15 cellular contexts compared by ENCODE assay signal in the genomic region with DNA sequence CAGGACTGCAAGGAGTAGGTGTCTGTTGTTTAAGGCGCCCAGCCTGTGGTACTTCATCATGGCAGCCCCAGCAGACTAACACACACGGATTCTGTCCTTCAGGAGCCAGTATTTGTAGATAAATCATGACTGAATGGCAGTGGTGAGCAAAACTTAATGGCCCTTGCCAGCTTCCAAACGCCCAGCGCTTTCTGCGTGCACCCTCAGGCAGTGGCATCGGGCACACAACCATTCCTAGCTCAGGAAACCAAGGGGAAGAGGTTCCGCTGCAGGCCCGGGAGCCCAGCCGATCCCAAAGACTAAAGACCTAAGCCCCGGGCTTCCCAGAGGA.
DNase-seq lines count a peak whose midpoint lies in the region; ATAC-seq and TF ChIP-seq lines count a peak whose summit lies in the region.
"Had no signal": no experiment of that assay in that cellular context is flagged by ENCODE, and none has a peak within 500 bp of the region (broad histone marks: within the 10 kb centered on the region; RNA-seq: fewer than 3 reads in every experiment).

No MANE protein-coding gene starts in this region.

- H3K27me3 ChIP-seq in endodermal cell (ENCODE audit: control insufficient read depth, insufficient read depth, low read length, poor library complexity, severe bottlenecking) (no peaks in the 10 kb centered on the region), osteoblast (ENCODE audit: insufficient read depth, low read length) (no peaks in the 10 kb centered on the region)
- H3K27me3 ChIP-seq: BLaER1 treated with 17β-estradiol and CSF1 and Interleukin-3, amounts not matched to agents 10 nM and 100 nM had no signal

- H3K4me1 Mint-ChIP-seq in activated CD8-positive, alpha-beta memory T cell treated with anti-CD3 and anti-CD28 coated beads, Interleukin-2, amount 10 ng/mL, durations not matched to agents 7 days and 5 days, result no peaks in the 10 kb centered on the region
- H3K4me1 Mint-ChIP-seq in endodermal cell, result peaks cover 4% of the 10 kb centered on the region

- H3K4me3 ChIP-seq in endodermal cell (ENCODE audit: low read length) (no peak overlapping the region), osteoblast (ENCODE audit: insufficient read depth, low read length) (no peak overlapping the region), foreskin fibroblast (ENCODE audit: low read depth in 1 of 2, low read length in 2 of 2) (no peak overlapping the region)
- H3K4me3 ChIP-seq: BLaER1 treated with 17β-estradiol and CSF1 and Interleukin-3, amounts not matched to agents 10 nM and 100 nM; GM23338 had no signal

- H3K36me3 ChIP-seq in endodermal cell (ENCODE audit: control insufficient read depth, insufficient read depth, low read length) (no peaks in the 10 kb centered on the region), osteoblast (ENCODE audit: insufficient read depth, low read length) (no peaks in the 10 kb centered on the region)
- H3K36me3 ChIP-seq: BLaER1 treated with 17β-estradiol and CSF1 and Interleukin-3, amounts not matched to agents 10 nM and 100 nM had no signal

- no peak overlapping the region for H3K27ac Mint-ChIP-seq in activated CD8-positive, alpha-beta memory T cell treated with anti-CD3 and anti-CD28 coated beads, Interleukin-2, amount 10 ng/mL, durations not matched to agents 7 days and 5 days
- no peak overlapping the region for H3K27ac Mint-ChIP-seq in endodermal cell
- H3K27ac Mint-ChIP-seq: CD4-positive, CD25-positive, alpha-beta regulatory T cell; GM23338 had no signal

- no peak overlapping the region for H3K4me3 Mint-ChIP-seq in activated CD8-positive, alpha-beta memory T cell treated with anti-CD3 and anti-CD28 coated beads, Interleukin-2, amount 10 ng/mL, durations not matched to agents 7 days and 5 days
- no peak overlapping the region for H3K4me3 Mint-ChIP-seq in endodermal cell
- H3K4me3 Mint-ChIP-seq: GM23338, H9 had no signal

- H2AFZ ChIP-seq in osteoblast (ENCODE audit: low read length), result no peak overlapping the region
- H2AFZ ChIP-seq: GM23338 had no signal

- H3K4me1 ChIP-seq in endodermal cell (ENCODE audit: control insufficient read depth, insufficient read depth, low read length) (no peaks in the 10 kb centered on the region), osteoblast (ENCODE audit: insufficient read depth, low read length) (no peaks in the 10 kb centered on the region)

- H3K9ac ChIP-seq in endodermal cell (ENCODE audit: extremely low read depth, low read length, poor library complexity, severe bottlenecking), result no peak overlapping the region
- H3K9ac ChIP-seq: BLaER1 treated with 17β-estradiol and CSF1 and Interleukin-3, amounts not matched to agents 10 nM and 100 nM had no signal

- H4K20me1 ChIP-seq in osteoblast (ENCODE audit: insufficient read depth, low read length), result no peaks in the 10 kb centered on the region
- H4K20me1 ChIP-seq: BLaER1 treated with 17β-estradiol and CSF1 and Interleukin-3, amounts not matched to agents 10 nM and 100 nM had no signal

- peaks cover 5% of the 10 kb centered on the region for H3K27me3 Mint-ChIP-seq in activated CD8-positive, alpha-beta memory T cell treated with anti-CD3 and anti-CD28 coated beads, Interleukin-2, amount 10 ng/mL, durations not matched to agents 7 days and 5 days
- peaks cover 2% of the 10 kb centered on the region for H3K27me3 Mint-ChIP-seq in endodermal cell (ENCODE audit: insufficient read depth)

- H3K9me3 Mint-ChIP-seq in activated CD8-positive, alpha-beta memory T cell treated with anti-CD3 and anti-CD28 coated beads, Interleukin-2, amount 10 ng/mL, durations not matched to agents 7 days and 5 days (ENCODE audit: low read depth), result no peaks in the 10 kb centered on the region
- H3K9me3 Mint-ChIP-seq in endodermal cell, result no peaks in the 10 kb centered on the region
- H3K9me3 Mint-ChIP-seq: CD4-positive, CD25-positive, alpha-beta regulatory T cell; GM23338; H9 had no signal

- CTCF ChIA-PET in activated CD8-positive, alpha-beta memory T cell treated with anti-CD3 and anti-CD28 coated beads, Interleukin-2, amount 10 ng/mL, durations not matched to agents 7 days and 5 days (lab: Charles Lee), result no interaction called here

- no peak overlapping the region for H3K4me2 ChIP-seq in osteoblast (ENCODE audit: insufficient read depth, low read length)
- H3K4me2 ChIP-seq: BLaER1 treated with 17β-estradiol and CSF1 and Interleukin-3, amounts not matched to agents 10 nM and 100 nM; GM23338 had no signal

- DNase-seq in activated CD8-positive, alpha-beta memory T cell treated with anti-CD3 and anti-CD28 coated beads, Interleukin-2, amount 50 U/mL, for 48 hours, result peak; percentile 35
- no peak for DNase-seq in activated CD8-positive, alpha-beta memory T cell treated with anti-CD3 and anti-CD28 coated beads, Interleukin-2, amount 10 ng/mL, durations not matched to agents 7 days and 5 days
- DNase-seq in endodermal cell (peak; percentile 35), osteoblast (ENCODE audit: insufficient read length, low spot score, missing footprints) (peak; percentile 47), NCI-H1436 (lab: John Stamatoyannopoulos, UW) (no peak), substantia nigra (lab: John Stamatoyannopoulos, UW) (no peak), foreskin fibroblast (no peak)
- DNase-seq in stimulated activated CD8-positive, alpha-beta memory T cell treated with anti-CD3 and anti-CD28 coated beads, Interleukin-4, amount 100 ng/mL, for 48 hours, result peak; percentile 4
- DNase-seq: ACHN; CD4-positive, CD25-positive, alpha-beta regulatory T cell; DMS 273 treated with DMSO at 0.1 percent for 48 hours; H9 had no signal

- no peak for ATAC-seq in activated CD8-positive, alpha-beta memory T cell treated with anti-CD3 and anti-CD28 coated beads, Interleukin-2, amount 10 ng/mL, durations not matched to agents 7 days and 5 days
- ATAC-seq: GM23338, HepG2 had no signal

- H3K79me2 ChIP-seq in osteoblast (ENCODE audit: insufficient read depth, low read length), result no peaks in the 10 kb centered on the region

- WGBS in endodermal cell (ENCODE audit: insufficient coverage in 1 of 2, insufficient read length in 1 of 2), 2 experiments, result 93 to 94% methylated on average over 9 to 10 of the region's 10 CpGs

- H3K9me3 ChIP-seq in endodermal cell (ENCODE audit: control insufficient read depth, low read length), result no peaks in the 10 kb centered on the region
- H3K9me3 ChIP-seq in osteoblast (ENCODE audit: low read depth, low read length), result no peaks in the 10 kb centered on the region
- H3K9me3 ChIP-seq: BLaER1 treated with 17β-estradiol and CSF1 and Interleukin-3, amounts not matched to agents 10 nM and 100 nM had no signal

- TF ChIP-seq CTCF in endodermal cell (conservative IDR thresholded peaks at IDR 0.05), result no peak
- no peak for TF ChIP-seq CTCF in osteoblast (IDR thresholded peaks at IDR 0.05; ENCODE audit: extremely low read depth, low read depth, low read length)
- no peak for TF ChIP-seq CTCF in foreskin fibroblast (IDR thresholded peaks at IDR 0.05; ENCODE audit: low read depth, low read length)

- H3K36me3 Mint-ChIP-seq in activated CD8-positive, alpha-beta memory T cell treated with anti-CD3 and anti-CD28 coated beads, Interleukin-2, amount 10 ng/mL, durations not matched to agents 7 days and 5 days, result no peaks in the 10 kb centered on the region
- no peaks in the 10 kb centered on the region for H3K36me3 Mint-ChIP-seq in endodermal cell (ENCODE audit: low read depth)
- H3K36me3 Mint-ChIP-seq: CD4-positive, CD25-positive, alpha-beta regulatory T cell had no signal

- H3K27ac ChIP-seq in endodermal cell (ENCODE audit: low read depth, low read length), result no peak overlapping the region
- H3K27ac ChIP-seq in osteoblast (ENCODE audit: low read depth, low read length), result no peak overlapping the region
- H3K27ac ChIP-seq in substantia nigra (ENCODE audit: low read depth, low read length, poor library complexity, severe bottlenecking), result no peak overlapping the region
- H3K27ac ChIP-seq: BLaER1 treated with 17β-estradiol and CSF1 and Interleukin-3, amounts not matched to agents 10 nM and 100 nM had no signal

Comparison
In these comparisons a context has a peak if more than half of its experiments do, and no peak if none do; other contexts are left out.
1. DNase-seq: peak in activated CD8-positive, alpha-beta memory T cell treated with anti-CD3 and anti-CD28 coated beads, Interleukin-2, amount 50 U/mL, for 48 hours (single experiment), endodermal cell (single experiment), osteoblast (single experiment) and stimulated activated CD8-positive, alpha-beta memory T cell treated with anti-CD3 and anti-CD28 coated beads, Interleukin-4, amount 100 ng/mL, for 48 hours (single experiment); none in activated CD8-positive, alpha-beta memory T cell treated with anti-CD3 and anti-CD28 coated beads, Interleukin-2, amount 10 ng/mL, durations not matched to agents 7 days and 5 days (single experiment), NCI-H1436 (single experiment), substantia nigra (0 of 49) and foreskin fibroblast (0 of 2).